8 cellular contexts compared by ENCODE assay signal in the genomic region with DNA sequence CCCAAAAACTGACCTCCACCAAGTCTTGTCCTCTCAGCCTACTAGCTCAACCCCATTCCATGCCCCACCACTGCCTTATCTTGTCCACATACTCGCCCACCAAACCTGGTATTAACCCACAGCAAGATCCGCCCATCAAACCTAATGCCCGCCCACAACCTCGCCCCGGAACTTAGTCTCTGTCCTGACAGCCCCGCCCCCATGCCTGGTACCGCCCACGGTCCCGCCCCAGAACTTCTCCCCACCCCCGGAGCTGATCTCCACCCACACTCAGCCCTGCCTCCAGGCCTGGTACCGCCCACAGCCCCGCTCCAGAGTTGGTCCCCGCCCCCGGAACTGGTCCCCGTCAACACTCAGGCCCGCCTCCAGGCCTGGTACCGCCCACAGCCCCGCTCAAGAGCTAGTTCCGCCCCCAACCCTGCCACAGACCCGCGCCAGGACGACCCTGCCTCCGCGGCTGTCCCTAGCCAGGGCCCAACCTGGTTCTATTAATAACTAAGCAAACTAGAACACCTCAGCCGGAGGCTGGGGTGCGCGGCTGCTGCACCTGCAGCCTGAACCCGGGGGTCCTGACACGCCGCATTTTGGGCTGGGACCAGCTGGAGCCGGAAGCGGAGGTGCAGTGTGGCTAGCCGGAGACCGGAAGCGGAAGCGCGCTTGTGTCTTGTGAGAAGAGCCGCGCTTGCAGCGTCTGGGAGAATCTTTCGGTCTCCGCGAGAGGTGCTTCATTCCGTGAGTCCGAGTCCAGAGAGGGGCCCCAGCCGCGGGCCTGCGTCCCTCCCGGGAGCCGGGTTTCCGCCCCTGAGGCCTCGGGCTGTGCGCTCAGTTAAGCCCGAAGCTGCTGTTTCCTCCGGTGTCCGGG. TPM values are rescaled to one million over a fixed set of nuclear protein-coding genes. Genes with fewer than 3 reads are reported as not detected.
DNase-seq lines count a peak whose midpoint lies in the region; ATAC-seq and TF ChIP-seq lines count a peak whose summit lies in the region.

Gene ZNF557, plus strand, starts transcription at position 662 of the 862 bp plus-strand sequence. CDS start 5,372 bp downstream, outside the sequence.

- DNase-seq in DMS153 (lab: John Stamatoyannopoulos, UW) (peak; percentile 94), OCI-M2 (lab: John Stamatoyannopoulos, UW; ENCODE audit: unreplicated experiment) (peak; percentile 79), activated T-cell treated with anti-CD3 and anti-CD28 coated beads for 48 hours (ENCODE audit: low read depth) (peak; percentile 95), epithelial cell of proximal tubule (ENCODE audit: low read depth) (peak; percentile 68), mucosa of gallbladder (ENCODE audit: low spot score) (peak; percentile 99)
- DNase-seq in stimulated activated CD8-positive, alpha-beta memory T cell treated with anti-CD3 and anti-CD28 coated beads, Interleukin-4, amount 100 ng/mL, for 24 hours (ENCODE audit: low read depth), result peak; percentile 98

- no peak for TF ChIP-seq RAD21 in Ishikawa (IDR thresholded peaks at IDR 0.05; ENCODE audit: low read depth)

- peak within 1 kb of the TSS; percentile 74 for H3K4me3 ChIP-seq in epithelial cell of proximal tubule (ENCODE audit: low read depth, low read length)

- TF ChIP-seq EP300 in Ishikawa (IDR thresholded peaks at IDR 0.05; ENCODE audit: borderline replicate concordance), result no peak

- peak; percentile 87 for ATAC-seq in GM21576 (IDR thresholded peaks at IDR 0.05; ENCODE audit: unreplicated experiment)

- TF ChIP-seq CTCF in epithelial cell of proximal tubule (conservative IDR thresholded peaks at IDR 0.05; ENCODE audit: low read depth, low read length), result no peak

TF ChIP-seq in Ishikawa, 13 proteins besides CTCF, POLR2A, EP300 and RAD21:
- TF ChIP-seq NFIC (IDR thresholded peaks at IDR 0.05), result peak; percentile 30; the same call in 1 of the 2 replicates
- TF ChIP-seq CREB1 (IDR thresholded peaks at IDR 0.05; ENCODE audit: low read depth), result 0 out of 2 replicates have a peak, but pooled peaks have one; percentile 16
- no peak for TF ChIP-seq TEAD4 (IDR thresholded peaks at IDR 0.05)
- no peak for TF ChIP-seq CEBPB (IDR thresholded peaks at IDR 0.05)
- TF ChIP-seq, protein P1, sequence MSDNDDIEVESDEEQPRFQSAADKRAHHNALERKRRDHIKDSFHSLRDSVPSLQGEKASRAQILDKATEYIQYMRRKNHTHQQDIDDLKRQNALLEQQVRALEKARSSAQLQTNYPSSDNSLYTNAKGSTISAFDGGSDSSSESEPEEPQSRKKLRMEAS (IDR thresholded peaks at IDR 0.05), result peak; percentile 75
- TF ChIP-seq, protein P2, sequence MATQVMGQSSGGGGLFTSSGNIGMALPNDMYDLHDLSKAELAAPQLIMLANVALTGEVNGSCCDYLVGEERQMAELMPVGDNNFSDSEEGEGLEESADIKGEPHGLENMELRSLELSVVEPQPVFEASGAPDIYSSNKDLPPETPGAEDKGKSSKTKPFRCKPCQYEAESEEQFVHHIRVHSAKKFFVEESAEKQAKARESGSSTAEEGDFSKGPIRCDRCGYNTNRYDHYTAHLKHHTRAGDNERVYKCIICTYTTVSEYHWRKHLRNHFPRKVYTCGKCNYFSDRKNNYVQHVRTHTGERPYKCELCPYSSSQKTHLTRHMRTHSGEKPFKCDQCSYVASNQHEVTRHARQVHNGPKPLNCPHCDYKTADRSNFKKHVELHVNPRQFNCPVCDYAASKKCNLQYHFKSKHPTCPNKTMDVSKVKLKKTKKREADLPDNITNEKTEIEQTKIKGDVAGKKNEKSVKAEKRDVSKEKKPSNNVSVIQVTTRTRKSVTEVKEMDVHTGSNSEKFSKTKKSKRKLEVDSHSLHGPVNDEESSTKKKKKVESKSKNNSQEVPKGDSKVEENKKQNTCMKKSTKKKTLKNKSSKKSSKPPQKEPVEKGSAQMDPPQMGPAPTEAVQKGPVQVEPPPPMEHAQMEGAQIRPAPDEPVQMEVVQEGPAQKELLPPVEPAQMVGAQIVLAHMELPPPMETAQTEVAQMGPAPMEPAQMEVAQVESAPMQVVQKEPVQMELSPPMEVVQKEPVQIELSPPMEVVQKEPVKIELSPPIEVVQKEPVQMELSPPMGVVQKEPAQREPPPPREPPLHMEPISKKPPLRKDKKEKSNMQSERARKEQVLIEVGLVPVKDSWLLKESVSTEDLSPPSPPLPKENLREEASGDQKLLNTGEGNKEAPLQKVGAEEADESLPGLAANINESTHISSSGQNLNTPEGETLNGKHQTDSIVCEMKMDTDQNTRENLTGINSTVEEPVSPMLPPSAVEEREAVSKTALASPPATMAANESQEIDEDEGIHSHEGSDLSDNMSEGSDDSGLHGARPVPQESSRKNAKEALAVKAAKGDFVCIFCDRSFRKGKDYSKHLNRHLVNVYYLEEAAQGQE (IDR thresholded peaks at IDR 0.05; ENCODE audit: low read depth), result no peak
- peak; percentile 66; the same call in 1 of the 2 replicates for TF ChIP-seq ZBTB7A (IDR thresholded peaks at IDR 0.05; ENCODE audit: low read depth)
- peak; percentile 58 for TF ChIP-seq TAF1 (IDR thresholded peaks at IDR 0.05; ENCODE audit: low read depth)
- no peak; the same call in 1 of the 2 replicates for TF ChIP-seq EGR1 (IDR thresholded peaks at IDR 0.05)
- TF ChIP-seq USF1 (IDR thresholded peaks at IDR 0.05), result peak; percentile 49; the same call in 1 of the 2 replicates
- TF ChIP-seq FOXM1 (IDR thresholded peaks at IDR 0.05; ENCODE audit: borderline replicate concordance, low read depth), result no peak

RNA-seq across cellular contexts. Expression of gene ZNF557, which starts in this region (rescaled TPM):
- 5.2 TPM in 2 replicates for total RNA-seq in epithelial cell of proximal tubule
- 11.1 TPM for total RNA-seq in mucosa of gallbladder

Comparison
In these comparisons a context has a peak if more than half of its experiments do, and no peak if none do; other contexts are left out.
1. Peak in every context shown above with its lines: DNase-seq, ATAC-seq and H3K4me3 ChIP-seq.